Comparison of ENCODE assay signal across 8 cellular contexts in the genomic region with DNA sequence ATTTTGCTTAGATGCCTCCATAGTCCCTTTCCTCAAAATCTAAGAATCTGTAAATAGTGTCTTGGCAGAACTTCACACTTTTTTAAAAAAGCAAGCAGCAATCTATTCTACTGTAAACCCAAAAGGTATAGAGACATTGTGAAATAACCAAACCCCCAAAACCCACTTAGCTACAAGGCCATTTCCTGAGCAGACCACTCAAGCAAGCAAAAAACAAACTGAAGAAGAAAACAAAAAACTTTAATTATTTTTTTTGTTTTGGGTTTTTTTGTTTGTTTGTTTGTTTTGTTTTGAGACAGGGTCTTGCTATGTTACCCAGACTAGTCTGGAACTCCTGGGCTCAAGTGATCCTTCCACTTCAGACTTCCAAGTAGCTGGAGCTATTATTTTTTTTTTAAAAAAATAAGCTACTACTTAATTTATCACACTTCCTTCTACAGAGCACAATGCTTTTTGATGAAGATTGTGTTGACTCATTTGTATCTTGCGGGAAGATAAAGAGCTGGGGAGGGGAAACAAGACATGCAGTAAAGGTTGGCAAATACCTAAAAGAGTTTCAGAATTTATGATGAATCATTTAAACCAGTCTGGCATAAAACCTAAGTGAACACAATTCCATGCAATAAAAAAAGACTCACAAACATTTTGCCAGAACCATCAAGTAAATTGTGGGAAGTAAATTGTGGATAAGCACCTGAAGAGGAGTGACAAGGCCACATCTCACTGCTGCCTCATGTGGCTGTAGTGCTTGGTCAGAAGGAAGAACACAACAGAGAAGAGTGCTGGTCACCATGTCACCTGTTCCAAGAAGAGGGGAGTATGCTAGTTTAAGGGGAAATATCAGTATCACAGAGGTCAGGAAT. TPM values are rescaled to one million over a fixed set of nuclear protein-coding genes. Genes with fewer than 3 reads are reported as not detected.
DNase-seq lines count a peak whose midpoint lies in the region; ATAC-seq and TF ChIP-seq lines count a peak whose summit lies in the region.

No MANE protein-coding gene starts in this region.

- peaks cover 62% of the 10 kb centered on the region for H3K4me1 Mint-ChIP-seq in activated T-helper 2 cell treated with anti-CD3 and anti-CD28 coated beads, Interferon-gamma antibody, Interleukin-2, Interleukin-4, amounts not matched to agents 10 μg/mL and 5 μg/mL and 100 μg/mL, durations not matched to agents 14 hours and 24 hours and 36 hours (ENCODE audit: low read depth)
- peaks cover 63 to 84% of the 10 kb centered on the region in 2 donors for H3K4me1 Mint-ChIP-seq in natural killer cell treated with Interleukin-12 subunit alpha and Interleukin-12 subunit beta and Interleukin-15 and Interleukin-18, amount 100 ng/mL, for 72 hours (ENCODE audit: low read depth in 2 of 2)

- intact Hi-C loops in A673 (cut with micrococcal nuclease; ENCODE audit: unreplicated experiment), result no loop called here
- intact Hi-C loops in activated T-helper 2 cell treated with anti-CD3 and anti-CD28 coated beads, Interferon-gamma antibody, Interleukin-2, Interleukin-4, amounts not matched to agents 10 μg/mL and 5 μg/mL and 100 μg/mL, durations not matched to agents 14 hours and 24 hours and 36 hours (cut with micrococcal nuclease), result no loop called here

- peaks cover under 1% of the 10 kb centered on the region for H3K9me3 Mint-ChIP-seq in activated T-helper 2 cell treated with anti-CD3 and anti-CD28 coated beads, Interferon-gamma antibody, Interleukin-2, Interleukin-4, amounts not matched to agents 10 μg/mL and 5 μg/mL and 100 μg/mL, durations not matched to agents 14 hours and 24 hours and 36 hours
- no peaks in the 10 kb centered on the region for H3K9me3 Mint-ChIP-seq in natural killer cell treated with Interleukin-12 subunit alpha and Interleukin-12 subunit beta and Interleukin-15 and Interleukin-18, amount 100 ng/mL, for 72 hours

- no peaks in the 10 kb centered on the region for H3K27me3 Mint-ChIP-seq in activated T-helper 2 cell treated with anti-CD3 and anti-CD28 coated beads, Interferon-gamma antibody, Interleukin-2, Interleukin-4, amounts not matched to agents 10 μg/mL and 5 μg/mL and 100 μg/mL, durations not matched to agents 14 hours and 24 hours and 36 hours (ENCODE audit: low read depth)
- H3K27me3 Mint-ChIP-seq in natural killer cell treated with Interleukin-12 subunit alpha and Interleukin-12 subunit beta and Interleukin-15 and Interleukin-18, amount 100 ng/mL, for 72 hours, result no peaks in the 10 kb centered on the region

- H3K4me3 Mint-ChIP-seq in activated T-helper 2 cell treated with anti-CD3 and anti-CD28 coated beads, Interferon-gamma antibody, Interleukin-2, Interleukin-4, amounts not matched to agents 10 μg/mL and 5 μg/mL and 100 μg/mL, durations not matched to agents 14 hours and 24 hours and 36 hours (ENCODE audit: low read depth), result peak overlapping the region; percentile 41
- H3K4me3 Mint-ChIP-seq in natural killer cell treated with Interleukin-12 subunit alpha and Interleukin-12 subunit beta and Interleukin-15 and Interleukin-18, amount 100 ng/mL, for 72 hours, result peak overlapping the region; percentile 78

- BruUV-seq in A673 (replicated peaks; lab: Mats Ljungman, UMichigan), result no TSS peak

- peaks cover 12% of the 10 kb centered on the region for H3K36me3 Mint-ChIP-seq in activated T-helper 2 cell treated with anti-CD3 and anti-CD28 coated beads, Interferon-gamma antibody, Interleukin-2, Interleukin-4, amounts not matched to agents 10 μg/mL and 5 μg/mL and 100 μg/mL, durations not matched to agents 14 hours and 24 hours and 36 hours (ENCODE audit: low read depth)
- no peaks in the 10 kb centered on the region for H3K36me3 Mint-ChIP-seq in natural killer cell treated with Interleukin-12 subunit alpha and Interleukin-12 subunit beta and Interleukin-15 and Interleukin-18, amount 100 ng/mL, for 72 hours

- TF ChIP-seq CTCF in A673 (conservative IDR thresholded peaks at IDR 0.05; ENCODE audit: low read depth, low read length) (peak; percentile 32; the same call in 1 of the 2 replicates), GM13977 (IDR thresholded peaks at IDR 0.05; ENCODE audit: extremely low read depth, insufficient read depth, missing control alignments) (peak; percentile 55)

- H3K27ac ChIP-seq in A673 (ENCODE audit: low read depth, low read length, poor library complexity, severe bottlenecking), result no peak overlapping the region

- no peaks in the 10 kb centered on the region for H3K9me3 ChIP-seq in A673 (ENCODE audit: low read depth, low read length, poor library complexity, severe bottlenecking)

- CTCF ChIA-PET in A673 (lab: Charles Lee), result no interaction called here

- POLR2A ChIA-PET in A673 (lab: Charles Lee; ENCODE audit: low non-redundant PET), result no interaction called here

- H3K27me3 ChIP-seq in A673 (replicated peaks; ENCODE audit: insufficient read depth, low read depth, low read length, poor library complexity), result no peaks in the 10 kb centered on the region

- no peaks in the 10 kb centered on the region for H3K36me3 ChIP-seq in A673 (ENCODE audit: insufficient read depth, low read length, poor library complexity, severe bottlenecking)

- DNase-seq in A673 (ENCODE audit: low spot score) (no peak), GM13977 (ENCODE audit: low spot score) (no peak), LoVo (ENCODE audit: low spot score) (peak; percentile 55), amygdala (lab: John Stamatoyannopoulos, UW) (no peak)
- peak; percentile 24 for DNase-seq in activated T-helper 2 cell treated with anti-CD3 and anti-CD28 coated beads, Interferon-gamma antibody, Interleukin-2, Interleukin-4, amounts not matched to agents 10 μg/mL and 5 μg/mL and 100 μg/mL, durations not matched to agents 14 hours and 24 hours and 36 hours (ENCODE audit: low spot score)
- no peak for DNase-seq in natural killer cell treated with Interleukin-12 subunit alpha and Interleukin-12 subunit beta and Interleukin-15 and Interleukin-18, amount 100 ng/mL, for 72 hours (ENCODE audit: low spot score)

- in situ Hi-C loops in GM13977 (cut with MboI; ENCODE audit: low pct_unique_long_range_greater_than_20kb, low sequenced_read_pairs, unreplicated experiment), result no loop called here

- H3K27ac Mint-ChIP-seq in activated T-helper 2 cell treated with anti-CD3 and anti-CD28 coated beads, Interferon-gamma antibody, Interleukin-2, Interleukin-4, amounts not matched to agents 10 μg/mL and 5 μg/mL and 100 μg/mL, durations not matched to agents 14 hours and 24 hours and 36 hours, result peak overlapping the region; percentile 93
- H3K27ac Mint-ChIP-seq in natural killer cell treated with Interleukin-12 subunit alpha and Interleukin-12 subunit beta and Interleukin-15 and Interleukin-18, amount 100 ng/mL, for 72 hours, result peak overlapping the region; percentile 84 to 89

- H3K4me3 ChIP-seq in A673 (ENCODE audit: low read depth, low read length, poor library complexity, severe bottlenecking), result no peak overlapping the region

- peak; percentile 61 to 63 for ATAC-seq in natural killer cell treated with Interleukin-12 subunit alpha and Interleukin-12 subunit beta and Interleukin-15 and Interleukin-18, amount 100 ng/mL, for 72 hours
- no peak for ATAC-seq in GM19397 (IDR thresholded peaks at IDR 0.05; ENCODE audit: unreplicated experiment)
- no peak for ATAC-seq in HG02840 (IDR thresholded peaks at IDR 0.05; ENCODE audit: low FRiP score, unreplicated experiment)

- no peaks in the 10 kb centered on the region for H3K4me1 ChIP-seq in A673 (ENCODE audit: insufficient read depth, low read length, poor library complexity, severe bottlenecking)

RNA-seq across cellular contexts. Expression of a gene that starts 2.7 kb away (rescaled TPM):
- total RNA-seq in A673 (2021), result 0.09 and 0.26 TPM in 2 replicates
- 57.8 and 58.8 TPM in 2 replicates for total RNA-seq in activated T-helper 2 cell treated with anti-CD3 and anti-CD28 coated beads, Interferon-gamma antibody, Interleukin-2, Interleukin-4, amounts not matched to agents 10 μg/mL and 5 μg/mL and 100 μg/mL, durations not matched to agents 14 hours and 24 hours and 36 hours
- 10 to 100 TPM; 24.6 to 26.0 TPM for total RNA-seq in natural killer cell treated with Interleukin-12 subunit alpha and Interleukin-12 subunit beta and Interleukin-15 and Interleukin-18, amount 100 ng/mL, for 72 hours

RNA-seq across cellular contexts. Expression of a gene that starts 13.1 kb away (rescaled TPM):
- 1.1 TPM in 2 replicates for total RNA-seq in A673 (2021)
- total RNA-seq in activated T-helper 2 cell treated with anti-CD3 and anti-CD28 coated beads, Interferon-gamma antibody, Interleukin-2, Interleukin-4, amounts not matched to agents 10 μg/mL and 5 μg/mL and 100 μg/mL, durations not matched to agents 14 hours and 24 hours and 36 hours, result 0.39 and 1.1 TPM in 2 replicates
- total RNA-seq in natural killer cell treated with Interleukin-12 subunit alpha and Interleukin-12 subunit beta and Interleukin-15 and Interleukin-18, amount 100 ng/mL, for 72 hours, result 1 to 10 TPM; 1.3 to 3.0 TPM

RNA-seq across cellular contexts. Expression of a gene that starts 30.4 kb away (rescaled TPM):
- total RNA-seq in A673 (2021), result 42.7 and 48.9 TPM in 2 replicates
- total RNA-seq in activated T-helper 2 cell treated with anti-CD3 and anti-CD28 coated beads, Interferon-gamma antibody, Interleukin-2, Interleukin-4, amounts not matched to agents 10 μg/mL and 5 μg/mL and 100 μg/mL, durations not matched to agents 14 hours and 24 hours and 36 hours, result 42.0 and 45.9 TPM in 2 replicates
- 10 to 100 TPM; 40.4 to 76.0 TPM for total RNA-seq in natural killer cell treated with Interleukin-12 subunit alpha and Interleukin-12 subunit beta and Interleukin-15 and Interleukin-18, amount 100 ng/mL, for 72 hours

RNA-seq across cellular contexts. Expression of a gene that starts 30.9 kb away (rescaled TPM):
- total RNA-seq in A673 (2021), result 30.2 and 34.6 TPM in 2 replicates
- 18.8 and 20.8 TPM in 2 replicates for total RNA-seq in activated T-helper 2 cell treated with anti-CD3 and anti-CD28 coated beads, Interferon-gamma antibody, Interleukin-2, Interleukin-4, amounts not matched to agents 10 μg/mL and 5 μg/mL and 100 μg/mL, durations not matched to agents 14 hours and 24 hours and 36 hours
- 10 to 100 TPM; 12.6 to 22.0 TPM for total RNA-seq in natural killer cell treated with Interleukin-12 subunit alpha and Interleukin-12 subunit beta and Interleukin-15 and Interleukin-18, amount 100 ng/mL, for 72 hours

RNA-seq across cellular contexts. Expression of a gene that starts 54.9 kb away (rescaled TPM):
- 71.8 and 81.3 TPM in 2 replicates for total RNA-seq in A673 (2021)
- total RNA-seq in activated T-helper 2 cell treated with anti-CD3 and anti-CD28 coated beads, Interferon-gamma antibody, Interleukin-2, Interleukin-4, amounts not matched to agents 10 μg/mL and 5 μg/mL and 100 μg/mL, durations not matched to agents 14 hours and 24 hours and 36 hours, result 108 and 111 TPM in 2 replicates
- total RNA-seq in natural killer cell treated with Interleukin-12 subunit alpha and Interleukin-12 subunit beta and Interleukin-15 and Interleukin-18, amount 100 ng/mL, for 72 hours, result 100 to 1,000 TPM in 1 of 2 donors, 10 to 100 TPM in 1; 80.6 to 110 TPM

Comparison
In these comparisons a context has a peak if more than half of its experiments do, and no peak if none do; other contexts are left out.
1. DNase-seq: peak in LoVo (single experiment) and activated T-helper 2 cell treated with anti-CD3 and anti-CD28 coated beads, Interferon-gamma antibody, Interleukin-2, Interleukin-4, amounts not matched to agents 10 μg/mL and 5 μg/mL and 100 μg/mL, durations not matched to agents 14 hours and 24 hours and 36 hours (single experiment); none in A673 (single experiment), GM13977 (single experiment), natural killer cell treated with Interleukin-12 subunit alpha and Interleukin-12 subunit beta and Interleukin-15 and Interleukin-18, amount 100 ng/mL, for 72 hours (single experiment) and amygdala (0 of 56).
2. ATAC-seq: peak in natural killer cell treated with Interleukin-12 subunit alpha and Interleukin-12 subunit beta and Interleukin-15 and Interleukin-18, amount 100 ng/mL, for 72 hours (2 of 2); none in GM19397 (single experiment) and HG02840 (single experiment).
3. RNA of a gene that starts 2.7 kb away (total RNA-seq): 57.8 to 58.8 TPM in activated T-helper 2 cell treated with anti-CD3 and anti-CD28 coated beads, Interferon-gamma antibody, Interleukin-2, Interleukin-4, amounts not matched to agents 10 μg/mL and 5 μg/mL and 100 μg/mL, durations not matched to agents 14 hours and 24 hours and 36 hours and 24.6 to 26.0 TPM in natural killer cell treated with Interleukin-12 subunit alpha and Interleukin-12 subunit beta and Interleukin-15 and Interleukin-18, amount 100 ng/mL, for 72 hours; 0.09 to 0.26 TPM in A673; every median in the first group is over 10 times any median in the second.